8 cellular contexts compared by ENCODE assay signal in the genomic region with DNA sequence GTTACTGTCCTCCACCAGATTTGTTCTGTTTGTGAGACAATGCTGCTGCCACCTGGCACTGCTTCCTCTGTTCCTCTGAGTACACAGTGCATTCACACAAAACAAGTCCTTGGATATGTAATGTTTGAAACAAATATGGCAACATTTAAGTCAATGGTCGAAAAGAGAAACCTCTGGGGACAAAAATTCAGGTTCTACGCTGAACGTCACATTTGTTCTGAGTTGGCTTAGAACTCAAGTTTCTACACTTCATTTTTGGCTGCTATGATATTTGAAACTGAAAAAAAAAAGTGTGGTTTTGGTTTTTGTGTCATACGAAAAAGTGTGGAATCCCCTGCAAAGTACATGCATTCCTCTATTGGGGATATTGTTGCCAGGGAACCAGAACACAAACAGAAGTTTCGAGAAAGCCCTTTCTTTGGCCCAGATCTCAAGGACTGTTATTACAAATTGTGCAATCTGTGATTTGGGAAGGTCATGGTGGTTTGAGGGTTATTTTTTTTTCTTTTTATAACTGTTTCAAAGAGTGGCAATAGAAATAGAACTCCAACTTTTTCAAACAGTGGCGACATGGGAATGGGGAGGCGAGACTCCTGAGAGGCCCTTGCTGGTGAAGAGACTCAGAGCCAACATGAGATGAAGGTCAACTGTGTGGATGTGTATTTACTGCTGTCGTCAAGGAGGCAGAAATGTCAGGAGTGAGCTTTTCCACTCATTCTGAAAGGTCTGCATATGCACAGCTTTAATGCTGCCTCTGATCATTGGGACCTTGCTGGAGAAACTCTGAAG.
DNase-seq lines count a peak whose midpoint lies in the region; ATAC-seq and TF ChIP-seq lines count a peak whose summit lies in the region.

No MANE protein-coding gene starts in this region.

- no peak overlapping the region for H3K4me3 ChIP-seq in brain microvascular endothelial cell (ENCODE audit: low read depth, low read length)
- H3K4me3 ChIP-seq in muscle layer of duodenum (ENCODE audit: low read depth in 1 of 2, low read length in 2 of 2), result no peak overlapping the region
- H3K4me3 ChIP-seq in PC-9, result no peak overlapping the region

- intact Hi-C loops in PC-9 (cut with micrococcal nuclease; ENCODE audit: unreplicated experiment), result no loop called here

- H3K9me3 ChIP-seq in muscle layer of duodenum (ENCODE audit: control insufficient read depth in 1 of 2, low read length in 2 of 2) (no peaks in the 10 kb centered on the region), PC-9 (ENCODE audit: insufficient read depth, low read depth) (no peaks in the 10 kb centered on the region)

- peak; percentile 16 for DNase-seq in activated naive CD4-positive, alpha-beta T cell treated with Interleukin-2 at 50 U/mL for 16 hours
- no peak for DNase-seq in activated naive CD4-positive, alpha-beta T cell (lab: John Stamatoyannopoulos, UW)
- peak; percentile 96 for DNase-seq in brain microvascular endothelial cell
- DNase-seq in PC-9, result no peak
- no peak for DNase-seq in NCI-H1105 treated with DMSO at 0.1 percent for 48 hours (lab: John Stamatoyannopoulos, UW)
- no peak for DNase-seq in COR-L47 (lab: John Stamatoyannopoulos, UW)

- no peaks in the 10 kb centered on the region for H3K79me2 ChIP-seq in PC-9 (ENCODE audit: low read depth)

- no peaks in the 10 kb centered on the region for H3K27me3 ChIP-seq in brain microvascular endothelial cell (replicated peaks)
- no peaks in the 10 kb centered on the region for H3K27me3 ChIP-seq in muscle layer of duodenum (ENCODE audit: low read depth, low read length)
- H3K27me3 ChIP-seq in PC-9 (ENCODE audit: insufficient read depth, low read depth), result no peaks in the 10 kb centered on the region

- H3F3A ChIP-seq in PC-9 (ENCODE audit: insufficient read depth, low read depth), result no peaks in the 10 kb centered on the region

- CTCF ChIA-PET in PC-9 (lab: Charles Lee), result no interaction called here

- in situ Hi-C loops in brain microvascular endothelial cell (cut with HindIII; ENCODE audit: low pct_ligation_motif_present, low sequenced_read_pairs), result no loop called here

- H3K4me1 ChIP-seq in muscle layer of duodenum (ENCODE audit: control insufficient read depth in 1 of 2, insufficient read depth in 2 of 2, low read length in 2 of 2) (peaks cover 5 to 12% of the 10 kb centered on the region in 2 donors), PC-9 (replicated peaks; ENCODE audit: insufficient read depth) (no peaks in the 10 kb centered on the region)

- no peak overlapping the region for H3K4me2 ChIP-seq in PC-9

- POLR2A ChIA-PET in PC-9 (lab: Charles Lee; ENCODE audit: unreplicated experiment), result no interaction called here

- H3K36me3 ChIP-seq in brain microvascular endothelial cell (replicated peaks), result no peaks in the 10 kb centered on the region
- H3K36me3 ChIP-seq in muscle layer of duodenum (ENCODE audit: control insufficient read depth in 1 of 2, insufficient read depth in 2 of 2, low read length in 2 of 2), result peaks cover 0 to 14% of the 10 kb centered on the region in 2 donors
- no peaks in the 10 kb centered on the region for H3K36me3 ChIP-seq in PC-9 (ENCODE audit: low read depth)

- no peaks in the 10 kb centered on the region for H4K20me1 ChIP-seq in PC-9 (ENCODE audit: insufficient read depth)

- no peak overlapping the region for H2AFZ ChIP-seq in PC-9

- no peaks in the 10 kb centered on the region for H3K9me2 ChIP-seq in PC-9 (ENCODE audit: insufficient read depth)

- no TSS peak for BruUV-seq in PC-9 (replicated peaks; lab: Mats Ljungman, UMichigan)

- ATAC-seq in HG03558 (IDR thresholded peaks at IDR 0.05; ENCODE audit: extremely low read depth, unreplicated experiment), result peak; percentile 64

- TF ChIP-seq CTCF in brain microvascular endothelial cell (IDR thresholded peaks at IDR 0.05; ENCODE audit: low read depth, low read length, missing control alignments) (no peak), PC-9 (conservative IDR thresholded peaks at IDR 0.05) (no peak)

- H3K27ac ChIP-seq in brain microvascular endothelial cell (peak overlapping the region; percentile 96), muscle layer of duodenum (ENCODE audit: low read length) (peak overlapping the region; percentile 78), PC-9 (no peak overlapping the region)

Comparison
In these comparisons a context has a peak if more than half of its experiments do, and no peak if none do; other contexts are left out.
1. DNase-seq: peak in activated naive CD4-positive, alpha-beta T cell treated with Interleukin-2 at 50 U/mL for 16 hours (single experiment) and brain microvascular endothelial cell (single experiment); none in activated naive CD4-positive, alpha-beta T cell (0 of 4), PC-9 (0 of 2), NCI-H1105 treated with DMSO at 0.1 percent for 48 hours (single experiment) and COR-L47 (single experiment).